21 cellular contexts compared by ENCODE assay signal in genomic region chr3:155147588-155147987, GRCh38.
"Had no signal": no experiment of that assay in that cellular context is flagged by ENCODE, and none has a peak within 500 bp of the region (broad histone marks: within the 10 kb centered on the region; RNA-seq: fewer than 3 reads in every experiment).

No MANE protein-coding gene starts in this region.

- DNase-seq: IMR-90, Kasumi-1, MV-4-11, NCI-H1092, NCI-H1105 treated with DMSO at 0.1 percent for 48 hours, NCI-H1417 treated with DMSO at 0.1 percent for 48 hours, NCI-H146, NCI-H1694 treated with DMSO at 0.1 percent for 48 hours, NCI-H1930, NCI-H2107, NCI-H2227 treated with DMSO at 0.1 percent for 48 hours, NCI-H524, NCI-H526 treated with DMSO at 0.1 percent for 48 hours, NCI-H748 treated with DMSO at 0.1 percent for 48 hours, SHP77, SJCRH30, SW 1271, T-cell had no signal

- H3K4me1 ChIP-seq: SJCRH30 had no signal

- H3K9ac ChIP-seq: KMS-11 had no signal

- H3K27me3 ChIP-seq: SJCRH30 had no signal

- H3K4me3 ChIP-seq: SJCRH30 had no signal

- H3K4me2 ChIP-seq: KMS-11 had no signal

- H3K27ac ChIP-seq: KMS-11, RWPE1, SJCRH30 had no signal

- ATAC-seq: Panc1, T-cell had no signal

- H3K9me3 ChIP-seq: SJCRH30 had no signal
